9 cellular contexts compared by ENCODE assay signal in the genomic region with DNA sequence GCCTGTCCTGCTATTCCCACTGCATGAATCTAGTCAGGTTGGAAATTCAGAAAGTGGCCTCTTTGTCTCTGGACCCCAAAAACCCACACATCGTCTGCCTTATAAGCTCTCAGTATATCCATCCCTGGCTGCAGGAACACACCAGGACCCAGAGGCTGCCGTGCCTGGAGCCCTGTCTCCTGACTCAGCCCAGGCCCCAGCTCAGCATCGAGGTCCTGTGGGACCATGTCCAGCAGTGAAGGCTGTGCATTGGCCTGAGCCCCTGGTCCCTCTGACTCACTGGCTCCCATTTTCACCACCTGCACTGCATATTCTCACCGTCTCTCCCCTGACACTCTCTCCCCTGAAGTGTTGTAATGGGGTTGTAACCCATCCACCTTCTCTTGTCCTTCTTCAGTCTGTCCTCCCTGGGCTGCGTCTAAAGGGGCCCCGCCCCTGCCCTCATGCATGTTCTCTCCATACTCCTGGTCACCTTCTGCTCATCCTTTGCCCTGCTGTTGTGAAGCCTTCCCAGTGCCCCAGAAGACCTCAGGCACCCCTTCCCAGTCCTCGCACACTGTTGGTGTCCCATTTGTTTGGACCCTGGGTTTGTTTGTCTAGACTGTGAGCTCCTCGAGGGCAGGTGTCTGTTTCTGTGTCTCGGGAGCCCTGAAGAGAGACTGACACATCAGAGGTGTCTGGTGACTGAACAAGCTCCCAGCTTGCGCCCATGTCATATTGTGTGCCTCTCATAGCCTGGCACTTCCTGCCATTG. TPM values are rescaled to one million over a fixed set of nuclear protein-coding genes. Genes with fewer than 3 reads are reported as not detected.
DNase-seq lines count a peak whose midpoint lies in the region; ATAC-seq, FAIRE-seq and TF ChIP-seq lines count a peak whose summit lies in the region.
"Had no signal": no experiment of that assay in that cellular context is flagged by ENCODE, and none has a peak within 500 bp of the region (broad histone marks: within the 10 kb centered on the region; RNA-seq: fewer than 3 reads in every experiment).

No MANE protein-coding gene starts in this region.

- no peak for FAIRE-seq in astrocyte (lab: Jason Lieb, UNC)
- no peak for FAIRE-seq in kidney (lab: Jason Lieb, UNC)
- no peak for FAIRE-seq in GM12891 (lab: Jason Lieb, UNC)
- FAIRE-seq: endometrium had no signal

- H3K4me3 ChIP-seq in astrocyte (ENCODE audit: insufficient read depth, low read depth, low read length) (no peak overlapping the region), kidney (ENCODE audit: low read length in 2 of 2) (no peak overlapping the region), tibial artery (no peak overlapping the region)

- H3K27me3 ChIP-seq in astrocyte (ENCODE audit: insufficient read depth, low read length) (no peaks in the 10 kb centered on the region), tibial artery (no peaks in the 10 kb centered on the region)

- intact Hi-C loops in kidney (cut with DNase I) (loop anchor here (5.0 kb wide), 1 partner anchor 127 kb away; no protein-coding TSS in a partner anchor), tibial artery (cut with DNase I; ENCODE audit: low total_unique reads) (loop anchor here (2.0 to 10.0 kb wide), 3 partner anchors 54 to 128 kb away; no protein-coding TSS in a partner anchor)

- peaks cover 19% of the 10 kb centered on the region for H3K79me2 ChIP-seq in astrocyte (ENCODE audit: insufficient read depth, low read length)

- no peaks in the 10 kb centered on the region for H3K27me3 Mint-ChIP-seq in activated naive CD4-positive, alpha-beta T cell treated with anti-CD3 and anti-CD28 coated beads, Interleukin-2, amount 10 ng/mL, durations not matched to agents 7 days and 5 days
- H3K27me3 Mint-ChIP-seq in astrocyte (ENCODE audit: low read depth, unreplicated experiment): no peaks in the 10 kb centered on the region

- TF ChIP-seq CTCF in astrocyte (IDR thresholded peaks at IDR 0.05; ENCODE audit: insufficient read depth, low read depth, low read length): no peak
- TF ChIP-seq CTCF in kidney (IDR thresholded peaks at IDR 0.05; ENCODE audit: borderline replicate concordance, extremely low read depth, insufficient read depth): no peak
- TF ChIP-seq CTCF in tibial artery (IDR thresholded peaks at IDR 0.05): no peak

- TF ChIP-seq POLR2A in GM12891 (IDR thresholded peaks at IDR 0.05; ENCODE audit: low read depth, low read length): no peak

- no peaks in the 10 kb centered on the region for H3K9me3 ChIP-seq in astrocyte (ENCODE audit: insufficient read depth, low read depth, low read length)
- no peaks in the 10 kb centered on the region for H3K9me3 ChIP-seq in kidney (ENCODE audit: control insufficient read depth in 1 of 2, low read length in 2 of 2)
- H3K9me3 ChIP-seq in tibial artery: no peaks in the 10 kb centered on the region

- no peaks in the 10 kb centered on the region for H3K36me3 ChIP-seq in astrocyte (ENCODE audit: insufficient read depth, low read length)
- H3K36me3 ChIP-seq in kidney (ENCODE audit: control insufficient read depth in 1 of 2, insufficient read depth in 2 of 2, low read length in 2 of 2): no peaks in the 10 kb centered on the region
- no peaks in the 10 kb centered on the region for H3K36me3 ChIP-seq in tibial artery

- H2AFZ ChIP-seq in astrocyte (ENCODE audit: low read depth, low read length): no peak overlapping the region

- no peak overlapping the region for H3K4me3 Mint-ChIP-seq in activated naive CD4-positive, alpha-beta T cell treated with anti-CD3 and anti-CD28 coated beads, Interleukin-2, amount 10 ng/mL, durations not matched to agents 7 days and 5 days
- H3K4me3 Mint-ChIP-seq in astrocyte (ENCODE audit: unreplicated experiment): peak overlapping the region; percentile 2

- H3K27ac ChIP-seq in astrocyte (ENCODE audit: low read depth, low read length): no peak overlapping the region
- H3K27ac ChIP-seq in kidney (ENCODE audit: low read depth in 2 of 2, low read length in 2 of 2): no peak overlapping the region
- peak overlapping the region; percentile 1 to 46 for H3K27ac ChIP-seq in tibial artery

- CTCF ChIA-PET in activated naive CD4-positive, alpha-beta T cell treated with anti-CD3 and anti-CD28 coated beads, Interleukin-2, amount 10 ng/mL, durations not matched to agents 7 days and 5 days (lab: Charles Lee): interaction anchor here (1.2 to 14.4 kb wide), 14 partner anchors 9 to 133 kb away, joined by 3 to 488 read pairs (median 8); a partner anchor contains a TSS

- peak overlapping the region; percentile 10 for H3K9ac ChIP-seq in astrocyte (ENCODE audit: low read length)
- no peak overlapping the region for H3K9ac ChIP-seq in kidney (ENCODE audit: low read length in 2 of 2)

- DNase-seq in activated naive CD4-positive, alpha-beta T cell treated with anti-CD3 and anti-CD28 coated beads, Interleukin-2, amount 10 ng/mL, durations not matched to agents 7 days and 5 days: peak; percentile 19
- DNase-seq in activated naive CD4-positive, alpha-beta T cell treated with anti-CD3 and anti-CD28 coated beads, Interleukin-2, amount 50 U/mL, for 16 hours: no peak
- DNase-seq in astrocyte (ENCODE audit: low read depth) (peak; percentile 31), kidney (peak; percentile 79), tibial artery (peak in 1 of 2 donors; percentile 15), H4 (ENCODE audit: low spot score) (no peak), GM12891 (ENCODE audit: insufficient read length, low spot score) (no peak)

- peaks cover 70% of the 10 kb centered on the region for H3K4me1 Mint-ChIP-seq in activated naive CD4-positive, alpha-beta T cell treated with anti-CD3 and anti-CD28 coated beads, Interleukin-2, amount 10 ng/mL, durations not matched to agents 7 days and 5 days
- peaks cover 25% of the 10 kb centered on the region for H3K4me1 Mint-ChIP-seq in astrocyte (ENCODE audit: low read depth, unreplicated experiment)

- peaks cover 85% of the 10 kb centered on the region for H3K36me3 Mint-ChIP-seq in activated naive CD4-positive, alpha-beta T cell treated with anti-CD3 and anti-CD28 coated beads, Interleukin-2, amount 10 ng/mL, durations not matched to agents 7 days and 5 days
- H3K36me3 Mint-ChIP-seq in astrocyte (ENCODE audit: low read depth, unreplicated experiment): peaks cover 17% of the 10 kb centered on the region

- H3K4me1 ChIP-seq in astrocyte (ENCODE audit: insufficient read depth, low read length) (peaks cover 11% of the 10 kb centered on the region), kidney (ENCODE audit: control insufficient read depth in 1 of 2, insufficient read depth in 1 of 2, low read depth in 1 of 2, low read length in 2 of 2) (peaks cover 0 to 12% of the 10 kb centered on the region in 2 donors), tibial artery (peaks cover 0 to 65% (median 42%) of the 10 kb centered on the region in 4 donors)

- H3K4me2 ChIP-seq in astrocyte (ENCODE audit: low read length): no peak overlapping the region

- H4K20me1 ChIP-seq in astrocyte (ENCODE audit: insufficient read depth, low read length): peaks cover 47% of the 10 kb centered on the region

- H3K27ac Mint-ChIP-seq in activated naive CD4-positive, alpha-beta T cell treated with anti-CD3 and anti-CD28 coated beads, Interleukin-2, amount 10 ng/mL, durations not matched to agents 7 days and 5 days: peak overlapping the region; percentile 70
- peak overlapping the region; percentile 69 for H3K27ac Mint-ChIP-seq in astrocyte (ENCODE audit: unreplicated experiment)

- H3K9me3 Mint-ChIP-seq in activated naive CD4-positive, alpha-beta T cell treated with anti-CD3 and anti-CD28 coated beads, Interleukin-2, amount 10 ng/mL, durations not matched to agents 7 days and 5 days: no peaks in the 10 kb centered on the region
- no peaks in the 10 kb centered on the region for H3K9me3 Mint-ChIP-seq in astrocyte (ENCODE audit: unreplicated experiment)

- no peak for ATAC-seq in HG02981 (IDR thresholded peaks at IDR 0.05; ENCODE audit: unreplicated experiment)

TF ChIP-seq in GM12891, 5 proteins besides CTCF, POLR2A, EP300 and RAD21:
- TF ChIP-seq POU2F2 (IDR thresholded peaks at IDR 0.05; ENCODE audit: low read depth, low read length) (no peak), SPI1 (IDR thresholded peaks at IDR 0.05; ENCODE audit: low read depth, low read length) (no peak), PAX5 (IDR thresholded peaks at IDR 0.05; ENCODE audit: insufficient read depth, low read length, severe bottlenecking) (no peak), TAF1 (IDR thresholded peaks at IDR 0.05; ENCODE audit: low read depth, low read length) (no peak), POLR2AphosphoS5 (IDR thresholded peaks at IDR 0.05; ENCODE audit: low read depth, low read length) (no peak)

RNA-seq across cellular contexts. Expression of a gene that starts 43.8 kb away (rescaled TPM):
- total RNA-seq in astrocyte (48.9 and 50.2 TPM in 2 replicates), kidney (84.1 TPM)
- polyA plus RNA-seq in kidney (ENCODE audit: insufficient read depth, low read depth, low replicate concordance): 54.8 TPM
- total RNA-seq in H4 (2014; rRNA removed; shearing (Covaris generic)): 13.0 and 13.1 TPM in 2 replicates
- polyA plus RNA-seq in GM12891 (2012; ENCODE audit: low read depth, missing spikeins): 181 TPM

RNA-seq across cellular contexts. Expression of a gene that starts 50.4 kb away (rescaled TPM):
- 0.07 TPM in 1 of 2 replicates, not detected in the other for total RNA-seq in astrocyte
- 28.7 TPM for total RNA-seq in kidney
- 25.1 TPM for polyA plus RNA-seq in kidney (ENCODE audit: insufficient read depth, low read depth, low replicate concordance)
- total RNA-seq in H4 (2014; rRNA removed; shearing (Covaris generic)): 0.02 and 0.27 TPM in 2 replicates
- 0.99 TPM for polyA plus RNA-seq in GM12891 (2012; ENCODE audit: low read depth, missing spikeins)

Comparison
In these comparisons a context has a peak if more than half of its experiments do, and no peak if none do; other contexts are left out.
1. DNase-seq: peak in activated naive CD4-positive, alpha-beta T cell treated with anti-CD3 and anti-CD28 coated beads, Interleukin-2, amount 10 ng/mL, durations not matched to agents 7 days and 5 days (single experiment), astrocyte (single experiment) and kidney (single experiment); none in activated naive CD4-positive, alpha-beta T cell treated with anti-CD3 and anti-CD28 coated beads, Interleukin-2, amount 50 U/mL, for 16 hours (single experiment), H4 (single experiment) and GM12891 (single experiment).
2. H3K27ac ChIP-seq: peak in tibial artery (2 of 2); none in astrocyte (single experiment) and kidney (0 of 2).
3. RNA of a gene that starts 50.4 kb away (total RNA-seq): 28.7 TPM in kidney (single experiment); 0.07 TPM in astrocyte and 0.02 to 0.27 TPM in H4; every median in the first group is over 10 times any median in the second.